In genomic region chr2:14615701-14616100, GRCh38 we compare ENCODE assay signal across 25 cellular contexts. TPM values are rescaled to one million over a fixed set of nuclear protein-coding genes. Genes with fewer than 3 reads are reported as not detected.
DNase-seq lines count a peak whose midpoint lies in the region; TF ChIP-seq lines count a peak whose summit lies in the region.
"Had no signal": no experiment of that assay in that cellular context is flagged by ENCODE, and none has a peak within 500 bp of the region (broad histone marks: within the 10 kb centered on the region; RNA-seq: fewer than 3 reads in every experiment).

No MANE protein-coding gene starts in this region.

- peak; percentile 34 for DNase-seq in astrocyte of the cerebellum (ENCODE audit: low read depth)
- peak; percentile 19 for DNase-seq in iris pigment epithelial cell (ENCODE audit: low read depth)
- DNase-seq in HPDE6-E6E7 (ENCODE audit: extremely low spot score) = no peak
- DNase-seq in cardiac septum (ENCODE audit: low spot score) = no peak
- no peak for DNase-seq in NCI-H524 (lab: John Stamatoyannopoulos, UW)
- DNase-seq: 8988T; ACHN; BE2C; C1 segment of cervical spinal cord; CD4-positive, alpha-beta memory T cell; CD4-positive, CD25-positive, alpha-beta regulatory T cell; CD8-positive, alpha-beta memory T cell; COR-L47; DMS 273 treated with DMSO at 0.1 percent for 48 hours; DMS153; DMS53; DMS79; DND-41; EL; GDM1 had no signal

- TF ChIP-seq CTCF in astrocyte of the cerebellum (IDR thresholded peaks at IDR 0.05; ENCODE audit: low read depth, low read length, missing control alignments) = no peak

- no peak overlapping the region for H3K4me3 ChIP-seq in astrocyte of the cerebellum (ENCODE audit: low read depth, low read length)
- H3K4me3 ChIP-seq: BLaER1, GM12878 had no signal

- in situ Hi-C loops in astrocyte of the cerebellum (cut with HindIII; ENCODE audit: low sequenced_read_pairs) = no loop called here

- intact Hi-C loops in cardiac septum (cut with DNase I) = no loop called here

RNA-seq across cellular contexts. Expression of gene LRATD1, which starts 16.8 kb away (rescaled TPM):
- total RNA-seq in cardiac septum = 0.67 TPM
- total RNA-seq: A673; CD4-positive, alpha-beta memory T cell; CD4-positive, CD25-positive, alpha-beta regulatory T cell; CD8-positive, alpha-beta memory T cell; Daoy; G401; GM12878 had no signal

Comparison
In these comparisons a context has a peak if more than half of its experiments do, and no peak if none do; other contexts are left out.
1. DNase-seq: peak in astrocyte of the cerebellum (single experiment) and iris pigment epithelial cell (single experiment); none in HPDE6-E6E7 (single experiment), cardiac septum (single experiment) and NCI-H524 (0 of 2).